Comparison of ENCODE assay signal across 20 cellular contexts in the genomic region with DNA sequence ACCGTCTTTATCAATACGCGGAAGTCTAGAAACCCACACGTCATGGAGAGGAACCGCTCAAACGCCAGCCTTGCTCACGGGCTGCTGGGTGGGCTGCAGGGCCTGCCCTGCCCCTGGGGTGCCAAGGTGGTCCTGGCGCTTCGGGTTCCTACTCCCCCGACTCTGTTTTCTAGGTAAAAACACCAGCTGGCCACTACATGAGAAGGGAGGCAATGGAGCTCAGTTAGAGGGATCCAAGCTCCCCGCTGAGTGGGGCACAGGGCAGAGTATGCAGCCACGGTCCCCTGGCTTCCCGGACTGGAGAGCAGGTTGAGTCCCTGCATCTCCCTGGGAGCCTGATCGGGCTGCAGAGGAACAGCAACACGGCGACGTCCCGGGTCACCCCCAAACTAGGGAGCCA. TPM values are rescaled to one million over a fixed set of nuclear protein-coding genes. Genes with fewer than 3 reads are reported as not detected.
A peak's percentile ranks its signal among the peaks of the same experiment; 100 is the strongest.
DNase-seq lines count a peak whose midpoint lies in the region; ATAC-seq and TF ChIP-seq lines count a peak whose summit lies in the region.
"Had no signal": no experiment of that assay in that cellular context is flagged by ENCODE, and none has a peak within 500 bp of the region (broad histone marks: within the 10 kb centered on the region; RNA-seq: fewer than 3 reads in every experiment).

No MANE protein-coding gene starts in this region.

- H3K27ac Mint-ChIP-seq in CD14-positive monocyte = no peak overlapping the region
- H3K27ac Mint-ChIP-seq in chondrocyte (ENCODE audit: unreplicated experiment) = no peak overlapping the region
- no peak overlapping the region for H3K27ac Mint-ChIP-seq in activated T-helper 2 cell treated with anti-CD3 and anti-CD28 coated beads, Interferon-gamma antibody, Interleukin-2, Interleukin-4, amounts not matched to agents 10 μg/mL and 5 μg/mL and 100 μg/mL, durations not matched to agents 14 hours and 24 hours and 36 hours

- ATAC-seq in HG03565 (IDR thresholded peaks at IDR 0.05; ENCODE audit: unreplicated experiment) = no peak
- ATAC-seq: A549, GM12878 had no signal

- peaks cover 46 to 57% of the 10 kb centered on the region in 2 donors for H3K36me3 Mint-ChIP-seq in CD14-positive monocyte
- peaks cover 19% of the 10 kb centered on the region for H3K36me3 Mint-ChIP-seq in chondrocyte (ENCODE audit: low read depth)
- H3K36me3 Mint-ChIP-seq in activated T-helper 2 cell treated with anti-CD3 and anti-CD28 coated beads, Interferon-gamma antibody, Interleukin-2, Interleukin-4, amounts not matched to agents 10 μg/mL and 5 μg/mL and 100 μg/mL, durations not matched to agents 14 hours and 24 hours and 36 hours (ENCODE audit: low read depth) = peaks cover 37% of the 10 kb centered on the region

- no peak overlapping the region for H3K4me3 Mint-ChIP-seq in CD14-positive monocyte
- no peak overlapping the region for H3K4me3 Mint-ChIP-seq in chondrocyte (ENCODE audit: unreplicated experiment)
- H3K4me3 Mint-ChIP-seq in activated T-helper 2 cell treated with anti-CD3 and anti-CD28 coated beads, Interferon-gamma antibody, Interleukin-2, Interleukin-4, amounts not matched to agents 10 μg/mL and 5 μg/mL and 100 μg/mL, durations not matched to agents 14 hours and 24 hours and 36 hours (ENCODE audit: low read depth) = no peak overlapping the region
- H3K4me3 Mint-ChIP-seq: CD4-positive, alpha-beta memory T cell had no signal

- DNase-seq in CD14-positive monocyte (ENCODE audit: low spot score) (peak; percentile 22), chondrocyte (ENCODE audit: low spot score) (peak; percentile 72), mesenteric fat pad (ENCODE audit: low spot score) (peak; percentile 62), NCI-H69 (lab: John Stamatoyannopoulos, UW) (no peak)
- no peak for DNase-seq in activated T-helper 2 cell treated with anti-CD3 and anti-CD28 coated beads, Interferon-gamma antibody, Interleukin-2, Interleukin-4, amounts not matched to agents 10 μg/mL and 5 μg/mL and 100 μg/mL, durations not matched to agents 14 hours and 24 hours and 36 hours (ENCODE audit: low spot score)
- DNase-seq: 8988T; ACHN; AML-193; BE2C; Calu3; CD4-positive, alpha-beta memory T cell; COR-L47; DMS53; DND-41; GM23248; H7; HCEC 1CT had no signal

- intact Hi-C loops in CD14-positive monocyte (cut with micrococcal nuclease) = no loop called here
- intact Hi-C loops in activated T-helper 2 cell treated with anti-CD3 and anti-CD28 coated beads, Interferon-gamma antibody, Interleukin-2, Interleukin-4, amounts not matched to agents 10 μg/mL and 5 μg/mL and 100 μg/mL, durations not matched to agents 14 hours and 24 hours and 36 hours (cut with micrococcal nuclease) = no loop called here

- H3K9me3 Mint-ChIP-seq in CD14-positive monocyte = peaks cover 0 to 6% (median 3%) of the 10 kb centered on the region in 7 donors
- no peaks in the 10 kb centered on the region for H3K9me3 Mint-ChIP-seq in chondrocyte (ENCODE audit: low read depth)
- H3K9me3 Mint-ChIP-seq in activated T-helper 2 cell treated with anti-CD3 and anti-CD28 coated beads, Interferon-gamma antibody, Interleukin-2, Interleukin-4, amounts not matched to agents 10 μg/mL and 5 μg/mL and 100 μg/mL, durations not matched to agents 14 hours and 24 hours and 36 hours = peaks cover 11% of the 10 kb centered on the region

- TF ChIP-seq CTCF in CD14-positive monocyte (IDR thresholded peaks at IDR 0.05) (no peak), chondrocyte (IDR thresholded peaks at IDR 0.05) (no peak)

- H3K4me1 Mint-ChIP-seq in CD14-positive monocyte (peaks cover 3% of the 10 kb centered on the region), chondrocyte (ENCODE audit: low read depth) (no peaks in the 10 kb centered on the region)
- peaks cover 3% of the 10 kb centered on the region for H3K4me1 Mint-ChIP-seq in activated T-helper 2 cell treated with anti-CD3 and anti-CD28 coated beads, Interferon-gamma antibody, Interleukin-2, Interleukin-4, amounts not matched to agents 10 μg/mL and 5 μg/mL and 100 μg/mL, durations not matched to agents 14 hours and 24 hours and 36 hours (ENCODE audit: low read depth)

- H3K27me3 Mint-ChIP-seq in CD14-positive monocyte (ENCODE audit: low read depth in 3 of 3) (peaks cover 0 to 3% (median 2%) of the 10 kb centered on the region in 3 donors), chondrocyte (ENCODE audit: low read depth) (no peaks in the 10 kb centered on the region)
- no peaks in the 10 kb centered on the region for H3K27me3 Mint-ChIP-seq in activated T-helper 2 cell treated with anti-CD3 and anti-CD28 coated beads, Interferon-gamma antibody, Interleukin-2, Interleukin-4, amounts not matched to agents 10 μg/mL and 5 μg/mL and 100 μg/mL, durations not matched to agents 14 hours and 24 hours and 36 hours (ENCODE audit: low read depth)
- H3K27me3 Mint-ChIP-seq: CD4-positive, alpha-beta memory T cell had no signal

RNA-seq across cellular contexts. Expression of a gene that starts 41.2 kb away (rescaled TPM):
- under 1 TPM in 1 of 2 donors, not detected in 1; 0.09 TPM for polyA plus RNA-seq in CD14-positive monocyte
- total RNA-seq in chondrocyte (6.1 to 11.3 TPM (median 11.1 TPM) in 3 replicates), mesenteric fat pad (not detected)
- total RNA-seq in activated T-helper 2 cell treated with anti-CD3 and anti-CD28 coated beads, Interferon-gamma antibody, Interleukin-2, Interleukin-4, amounts not matched to agents 10 μg/mL and 5 μg/mL and 100 μg/mL, durations not matched to agents 14 hours and 24 hours and 36 hours = not detected in 2 replicates
- polyA plus RNA-seq: GM12878 had no signal

Comparison
In these comparisons a context has a peak if more than half of its experiments do, and no peak if none do; other contexts are left out.
1. DNase-seq: peak in CD14-positive monocyte (single experiment), chondrocyte (single experiment) and mesenteric fat pad (single experiment); none in activated T-helper 2 cell treated with anti-CD3 and anti-CD28 coated beads, Interferon-gamma antibody, Interleukin-2, Interleukin-4, amounts not matched to agents 10 μg/mL and 5 μg/mL and 100 μg/mL, durations not matched to agents 14 hours and 24 hours and 36 hours (single experiment) and NCI-H69 (single experiment).